In the genomic region with DNA sequence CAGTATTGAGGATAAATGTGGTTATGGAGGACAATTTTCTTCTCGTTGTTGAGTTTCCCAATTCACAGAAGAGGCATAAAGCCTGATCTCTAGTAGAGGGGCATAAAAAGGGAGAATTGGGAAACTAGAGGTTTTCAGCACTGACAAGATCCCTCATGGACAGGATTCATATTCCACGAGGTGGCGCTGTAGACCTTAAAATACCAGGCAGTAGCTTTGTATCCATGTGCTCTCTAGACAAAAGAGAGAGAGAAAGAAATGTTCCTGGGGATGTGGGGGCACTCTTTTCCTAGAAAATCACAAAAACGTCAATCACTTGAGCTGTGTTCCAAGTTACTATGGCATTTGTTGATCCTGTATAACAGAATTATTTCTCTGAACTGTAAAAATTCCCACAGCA, we compare ENCODE assay signal across 9 cellular contexts.
DNase-seq lines count a peak whose midpoint lies in the region; ATAC-seq and TF ChIP-seq lines count a peak whose summit lies in the region.
"Had no signal": no experiment of that assay in that cellular context is flagged by ENCODE, and none has a peak within 500 bp of the region (broad histone marks: within the 10 kb centered on the region; RNA-seq: fewer than 3 reads in every experiment).

No MANE protein-coding gene starts in this region.

- peak; percentile 44 for ATAC-seq in GM21529 (IDR thresholded peaks at IDR 0.05; ENCODE audit: unreplicated experiment)
- ATAC-seq in gastrocnemius medialis, result no peak
- ATAC-seq in GM19467 (IDR thresholded peaks at IDR 0.05; ENCODE audit: unreplicated experiment), result no peak
- no peak for ATAC-seq in omental fat pad (ENCODE audit: low FRiP score)
- ATAC-seq: activated naive CD4-positive, alpha-beta T cell treated with anti-CD3 and anti-CD28 coated beads, Interleukin-2, amount 50 U/mL, for 72 hours had no signal

- DNase-seq in DMS53 treated with DMSO at 0.1 percent for 48 hours (lab: John Stamatoyannopoulos, UW; ENCODE audit: unreplicated experiment), result peak; percentile 3
- peak in 1 of 2 experiments; percentile 4 for DNase-seq in PC-9
- DNase-seq in glomerular endothelial cell (ENCODE audit: extremely low read depth, low read depth, low spot score), result peak; percentile 7
- no peak for DNase-seq in COLO829 (ENCODE audit: low spot score)
- no peak for DNase-seq in gastrocnemius medialis
- no peak for DNase-seq in omental fat pad (ENCODE audit: low spot score)

- H3K27ac ChIP-seq in PC-9 (no peak overlapping the region), gastrocnemius medialis (no peak overlapping the region)

- no TSS peak for BruUV-seq in PC-9 (replicated peaks; lab: Mats Ljungman, UMichigan)

- intact Hi-C loops in PC-9 (cut with micrococcal nuclease; ENCODE audit: unreplicated experiment) (loop anchor here (5.0 kb wide), 1 partner anchor 1471 kb away; no protein-coding TSS in a partner anchor), gastrocnemius medialis (cut with DNase I; ENCODE audit: low total_unique reads) (no loop called here)

- H3K4me3 ChIP-seq in PC-9 (no peak overlapping the region), gastrocnemius medialis (no peak overlapping the region)

- H3K4me1 ChIP-seq in PC-9 (replicated peaks; ENCODE audit: insufficient read depth) (no peaks in the 10 kb centered on the region), gastrocnemius medialis (no peaks in the 10 kb centered on the region)

- POLR2A ChIA-PET in PC-9 (lab: Charles Lee; ENCODE audit: unreplicated experiment), result no interaction called here

- TF ChIP-seq CTCF in PC-9 (conservative IDR thresholded peaks at IDR 0.05) (peak; percentile 61), gastrocnemius medialis (IDR thresholded peaks at IDR 0.05 in 4 of 5, conservative IDR thresholded peaks at IDR 0.05 in 1 of 5) (no peak), omental fat pad (IDR thresholded peaks at IDR 0.05) (no peak)

- in situ Hi-C loops in gastrocnemius medialis (cut with MboI; ENCODE audit: low sequenced_read_pairs in 4 of 4), result no loop called here

- no peak overlapping the region for H3K4me2 ChIP-seq in PC-9

- no peaks in the 10 kb centered on the region for H3K79me2 ChIP-seq in PC-9 (ENCODE audit: low read depth)

- no peaks in the 10 kb centered on the region for H3K36me3 ChIP-seq in PC-9 (ENCODE audit: low read depth)
- no peaks in the 10 kb centered on the region for H3K36me3 ChIP-seq in gastrocnemius medialis

- no peaks in the 10 kb centered on the region for H4K20me1 ChIP-seq in PC-9 (ENCODE audit: insufficient read depth)

- H3K27me3 ChIP-seq in PC-9 (ENCODE audit: insufficient read depth, low read depth) (no peaks in the 10 kb centered on the region), gastrocnemius medialis (no peaks in the 10 kb centered on the region)

- no peak overlapping the region for H2AFZ ChIP-seq in PC-9

- no peak for TF ChIP-seq POLR2A in gastrocnemius medialis (IDR thresholded peaks at IDR 0.05)

- H3K9me2 ChIP-seq in PC-9 (ENCODE audit: insufficient read depth), result no peaks in the 10 kb centered on the region

- H3K9me3 ChIP-seq in PC-9 (ENCODE audit: insufficient read depth, low read depth) (no peaks in the 10 kb centered on the region), gastrocnemius medialis (peaks cover 0 to 18% (median 3%) of the 10 kb centered on the region in 3 donors)

- H3F3A ChIP-seq in PC-9 (ENCODE audit: insufficient read depth, low read depth), result no peaks in the 10 kb centered on the region

- CTCF ChIA-PET in PC-9 (lab: Charles Lee), result no interaction called here

Comparison
In these comparisons a context has a peak if more than half of its experiments do, and no peak if none do; other contexts are left out.
1. DNase-seq: peak in DMS53 treated with DMSO at 0.1 percent for 48 hours (single experiment) and glomerular endothelial cell (single experiment); none in COLO829 (single experiment), gastrocnemius medialis (0 of 2) and omental fat pad (single experiment).